ENCODE assay signal across 1 cellular context in the genomic region with DNA sequence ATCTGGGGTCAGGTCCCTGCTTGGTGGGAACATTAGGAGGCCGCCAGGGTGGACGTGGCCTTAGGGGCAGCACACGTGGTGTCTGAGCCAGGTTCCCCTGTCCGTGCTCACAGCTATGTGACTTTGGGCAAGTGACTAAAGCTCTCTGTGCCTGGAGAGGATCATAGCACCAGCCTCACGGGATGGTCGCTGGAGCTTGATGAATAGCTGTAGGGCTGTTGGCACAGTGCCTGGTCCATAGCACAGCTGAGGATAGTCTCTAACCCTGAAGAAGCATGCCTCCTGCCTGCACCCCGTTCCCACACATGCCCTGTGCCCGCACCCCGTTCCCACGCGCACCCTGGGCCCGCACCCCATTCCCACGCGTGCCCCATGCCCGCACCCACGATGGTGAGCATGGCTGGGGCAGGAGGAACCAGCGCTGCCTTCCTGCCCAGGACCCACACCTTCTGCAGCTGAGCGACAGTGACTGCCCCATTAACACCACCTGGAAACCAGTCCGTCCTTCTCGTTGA.
TF ChIP-seq lines count a peak whose summit lies in the region.

No MANE protein-coding gene starts in this region.

TF ChIP-seq in SK-N-SH, 30 proteins besides CTCF, POLR2A, EP300 and RAD21 (continued from another document):
- TF ChIP-seq MEF2A (IDR thresholded peaks at IDR 0.05; ENCODE audit: borderline replicate concordance, low read depth) = no peak
- no peak for TF ChIP-seq NRF1 (IDR thresholded peaks at IDR 0.05; ENCODE audit: low read depth, low read length)
- no peak for TF ChIP-seq RCOR1 (IDR thresholded peaks at IDR 0.05; ENCODE audit: low read length)
- TF ChIP-seq USF2 (IDR thresholded peaks at IDR 0.05; ENCODE audit: borderline replicate concordance, low read depth, low read length) = no peak
- no peak for TF ChIP-seq TAF1 (IDR thresholded peaks at IDR 0.05; ENCODE audit: borderline replicate concordance, low read depth, low read length)
- TF ChIP-seq CHD2 (IDR thresholded peaks at IDR 0.05; ENCODE audit: low read length, partially characterized antibody) = no peak
- TF ChIP-seq GABPA (IDR thresholded peaks at IDR 0.05; ENCODE audit: low read depth) = no peak
- no peak for TF ChIP-seq SMC3 (IDR thresholded peaks at IDR 0.05; ENCODE audit: low read depth, low read length)
- TF ChIP-seq ZBTB33 (IDR thresholded peaks at IDR 0.05; ENCODE audit: borderline replicate concordance, low read depth) = no peak
